Comparison of ENCODE assay signal across 8 cellular contexts in the genomic region with DNA sequence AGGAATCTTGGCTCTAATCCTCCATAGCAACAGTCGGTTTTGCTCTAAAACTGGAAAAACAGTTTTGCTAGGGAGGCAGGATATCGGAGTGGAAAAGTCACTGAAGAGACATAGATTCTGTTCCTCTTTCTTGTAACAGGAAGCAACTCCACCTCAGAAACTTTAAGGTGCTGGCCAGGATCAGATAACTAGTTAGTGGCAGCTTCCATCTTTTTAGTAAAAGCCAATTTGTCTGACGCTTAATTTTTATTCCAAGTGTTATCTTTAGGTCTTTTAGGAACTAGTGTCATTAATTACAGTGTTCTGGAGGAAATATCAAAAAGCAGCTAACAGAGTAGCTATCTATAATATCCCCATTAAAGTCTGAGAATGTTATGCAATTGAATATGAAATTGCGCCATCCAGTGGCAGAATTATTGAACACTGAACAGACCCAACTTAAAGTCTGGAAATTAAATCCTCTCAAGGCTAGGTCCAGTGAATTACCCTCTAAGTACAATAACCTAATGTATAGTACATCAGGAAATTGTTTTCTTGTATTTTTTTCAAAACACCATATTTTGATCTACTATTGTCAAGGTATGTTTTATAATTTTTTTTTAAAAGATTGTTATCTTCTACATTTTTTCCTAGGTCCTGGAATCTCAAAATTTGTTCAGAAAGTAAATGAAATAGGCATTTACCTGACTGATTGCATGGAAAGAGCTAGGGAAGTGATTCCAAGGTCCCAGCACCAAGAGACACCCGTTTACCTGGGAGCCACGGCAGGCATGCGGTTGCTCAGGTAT.
DNase-seq lines count a peak whose midpoint lies in the region; ATAC-seq and TF ChIP-seq lines count a peak whose summit lies in the region.

No MANE protein-coding gene starts in this region.

- intact Hi-C loops in PC-9 (cut with micrococcal nuclease; ENCODE audit: unreplicated experiment): loop anchor here (1.0 kb wide), 1 partner anchor 148 kb away; no protein-coding TSS in a partner anchor
- intact Hi-C loops in body of pancreas (cut with DNase I): loop anchor here (10.0 kb wide), 1 partner anchor 137 kb away; no protein-coding TSS in a partner anchor

- no peak overlapping the region for H3K4me2 ChIP-seq in PC-9

- TF ChIP-seq CTCF in PC-9 (conservative IDR thresholded peaks at IDR 0.05) (peak; percentile 73), body of pancreas (IDR thresholded peaks at IDR 0.05) (peak in 6 of 7 experiments; percentile 38 to 66 (median 59))

- H3K9me2 ChIP-seq in PC-9 (ENCODE audit: insufficient read depth): no peaks in the 10 kb centered on the region

- no peak for TF ChIP-seq POLR2A in body of pancreas (IDR thresholded peaks at IDR 0.05)

- POLR2A ChIA-PET in PC-9 (lab: Charles Lee; ENCODE audit: unreplicated experiment): interaction anchor here (0.7 to 1.0 kb wide), 2 partner anchors 148 to 914 kb away, joined by 5 to 7 read pairs; partner anchors contain the start of gene TCTN3

- H4K20me1 ChIP-seq in PC-9 (ENCODE audit: insufficient read depth): no peaks in the 10 kb centered on the region

- H3K4me1 ChIP-seq in ACC112 (ENCODE audit: control insufficient read depth, insufficient read depth, low read length, unreplicated experiment): peaks cover 5% of the 10 kb centered on the region
- no peaks in the 10 kb centered on the region for H3K4me1 ChIP-seq in PC-9 (replicated peaks; ENCODE audit: insufficient read depth)
- no peaks in the 10 kb centered on the region for H3K4me1 ChIP-seq in body of pancreas

- ATAC-seq in HG03175 (IDR thresholded peaks at IDR 0.05; ENCODE audit: unreplicated experiment) (peak; percentile 54), body of pancreas (no peak), HG03571 (IDR thresholded peaks at IDR 0.05; ENCODE audit: unreplicated experiment) (no peak)

- no peak overlapping the region for H3K4me3 ChIP-seq in ACC112 (ENCODE audit: low read depth, low read length)
- H3K4me3 ChIP-seq in PC-9: no peak overlapping the region
- H3K4me3 ChIP-seq in body of pancreas: no peak overlapping the region

- WGBS in body of pancreas, 2 donors: 28 to 29% methylated on average over 7 of the region's 7 CpGs

- BruUV-seq in PC-9 (replicated peaks; lab: Mats Ljungman, UMichigan): no TSS peak

- H3K79me2 ChIP-seq in ACC112 (ENCODE audit: control insufficient read depth, insufficient read depth, low read length, unreplicated experiment): no peaks in the 10 kb centered on the region
- no peaks in the 10 kb centered on the region for H3K79me2 ChIP-seq in PC-9 (ENCODE audit: low read depth)

- DNase-seq in ELR (ENCODE audit: low read depth): peak; percentile 71
- DNase-seq in PC-9: peak in 1 of 2 experiments; percentile 6
- peak; percentile 22 to 61 (median 33) for DNase-seq in body of pancreas
- DNase-seq in iPS-NIHi7 (ENCODE audit: extremely low spot score): peak; percentile 38
- peak; percentile 54 for DNase-seq in smooth muscle cell of the brain vasculature (ENCODE audit: low read depth, low spot score)

- H3F3A ChIP-seq in PC-9 (ENCODE audit: insufficient read depth, low read depth): no peaks in the 10 kb centered on the region

- H3K36me3 ChIP-seq in ACC112 (ENCODE audit: insufficient read depth, low read length) (no peaks in the 10 kb centered on the region), PC-9 (ENCODE audit: low read depth) (no peaks in the 10 kb centered on the region), body of pancreas (replicated peaks in 1 of 2; ENCODE audit: insufficient read depth in 1 of 2, low read depth in 2 of 2) (no peaks in the 10 kb centered on the region)

- CTCF ChIA-PET in PC-9 (lab: Charles Lee): interaction anchor here (0.8 to 2.8 kb wide), 3 partner anchors 148 to 228 kb away, joined by 3 to 29 read pairs (median 3); partner anchors contain the start of gene TCTN3

- H2AFZ ChIP-seq in ACC112 (ENCODE audit: low read length, unreplicated experiment) (peak overlapping the region; percentile 49), PC-9 (no peak overlapping the region)

- H3K9me3 ChIP-seq in PC-9 (ENCODE audit: insufficient read depth, low read depth) (no peaks in the 10 kb centered on the region), body of pancreas (no peaks in the 10 kb centered on the region)

- no peak overlapping the region for H3K27ac ChIP-seq in ACC112 (ENCODE audit: low read depth, low read length)
- no peak overlapping the region for H3K27ac ChIP-seq in PC-9
- no peak overlapping the region for H3K27ac ChIP-seq in body of pancreas

- H3K27me3 ChIP-seq in ACC112 (ENCODE audit: insufficient read depth, low read length): peaks cover 12% of the 10 kb centered on the region
- H3K27me3 ChIP-seq in PC-9 (ENCODE audit: insufficient read depth, low read depth): no peaks in the 10 kb centered on the region
- H3K27me3 ChIP-seq in body of pancreas: no peaks in the 10 kb centered on the region
